2 cellular contexts compared by ENCODE assay signal in genomic region chr3:147915057-147915456, GRCh38.
TF ChIP-seq lines count a peak whose summit lies in the region.

No MANE protein-coding gene starts in this region.

TF ChIP-seq in IMR-90, 13 proteins besides CTCF, POLR2A, EP300 and RAD21:
- no peak for TF ChIP-seq MXI1 (IDR thresholded peaks at IDR 0.05; ENCODE audit: borderline replicate concordance, low read depth, low read length)
- no peak for TF ChIP-seq USF2 (IDR thresholded peaks at IDR 0.05; ENCODE audit: low read depth, low read length)
- no peak for TF ChIP-seq BHLHE40 (IDR thresholded peaks at IDR 0.05; ENCODE audit: low read depth, low read length)

TF ChIP-seq in GM12878, 131 proteins besides CTCF, POLR2A, EP300 and RAD21:
- TF ChIP-seq PBX3 (IDR thresholded peaks at IDR 0.05; ENCODE audit: insufficient replicate concordance, low read depth, low read length) (no peak), IKZF1 (conservative IDR thresholded peaks at IDR 0.05) (peak; percentile 36), ATF7 (IDR thresholded peaks at IDR 0.05; ENCODE audit: low read depth) (peak; percentile 47; the same call in 1 of the 2 replicates), IKZF2 (IDR thresholded peaks at IDR 0.05) (peak; percentile 37 to 58; a peak in 2 of 4 replicates), CUX1 (IDR thresholded peaks at IDR 0.05; ENCODE audit: insufficient replicate concordance, low read depth, low read length) (peak; percentile 0), SREBF2 (IDR thresholded peaks at IDR 0.05; ENCODE audit: low read length) (no peak), KLF5 (IDR thresholded peaks at IDR 0.05; ENCODE audit: partially characterized antibody) (no peak), MTA2 (IDR thresholded peaks at IDR 0.05; ENCODE audit: low read depth) (0 out of 2 replicates have a peak, but pooled peaks have one; percentile 23)
